Comparison of ENCODE assay signal across 8 cellular contexts in genomic region chr1:96845464-96845863, GRCh38.
A peak's percentile ranks its signal among the peaks of the same experiment; 100 is the strongest.
DNase-seq lines count a peak whose midpoint lies in the region; ATAC-seq, FAIRE-seq and TF ChIP-seq lines count a peak whose summit lies in the region.

No MANE protein-coding gene starts in this region.

- no peak overlapping the region for H3K4me3 ChIP-seq in GM12878
- no peak overlapping the region for H3K4me3 ChIP-seq in lower lobe of right lung

- intact Hi-C loops in activated CD4-positive, alpha-beta T cell treated with anti-CD3 and anti-CD28 coated beads for 36 hours (cut with DNase I, micrococcal nuclease): loop anchor here (1.0 to 10.0 kb wide), 3 partner anchors 251 to 609 kb away; no protein-coding TSS in a partner anchor
- intact Hi-C loops in GM12878 (cut with micrococcal nuclease; ENCODE audit: unreplicated experiment) (loop anchor here (1.0 kb wide), 1 partner anchor 609 kb away; no protein-coding TSS in a partner anchor), lower lobe of right lung (cut with DNase I) (no loop called here)

- BruUV-seq in GM12878 (replicated peaks; lab: Mats Ljungman, UMichigan): no TSS peak

- H3K27ac ChIP-seq in GM12878 (ENCODE audit: control insufficient read depth, insufficient read depth) (no peak overlapping the region), lower lobe of right lung (no peak overlapping the region)

- peak; percentile 76 for TF ChIP-seq CTCF in HFFc6 (IDR thresholded peaks at IDR 0.05)
- peak; percentile 78 to 79 (median 79) for TF ChIP-seq CTCF in GM12878 (IDR thresholded peaks at IDR 0.05 in 2 of 3, conservative IDR thresholded peaks at IDR 0.05 in 1 of 3; ENCODE audit: control insufficient read depth in 2 of 3, extremely low read depth in 1 of 3, insufficient read depth in 1 of 3, low read depth in 3 of 3, low read length in 3 of 3)
- TF ChIP-seq CTCF in lower lobe of right lung (IDR thresholded peaks at IDR 0.05): peak; percentile 57

- RAD21 ChIA-PET in GM12878 (lab: Charles Lee; ENCODE audit: unreplicated experiment): no interaction called here

- POLR2A ChIA-PET in activated CD4-positive, alpha-beta T cell treated with anti-CD3 and anti-CD28 coated beads for 36 hours (lab: Charles Lee): no interaction called here
- POLR2A ChIA-PET in GM12878 (lab: Charles Lee): no interaction called here

- no peaks in the 10 kb centered on the region for H3K9me3 Mint-ChIP-seq in activated CD4-positive, alpha-beta T cell treated with anti-CD3 and anti-CD28 coated beads for 36 hours (ENCODE audit: low read depth)
- H3K9me3 Mint-ChIP-seq in HFFc6: no peaks in the 10 kb centered on the region

- H3K36me3 Mint-ChIP-seq in activated CD4-positive, alpha-beta T cell treated with anti-CD3 and anti-CD28 coated beads for 36 hours (ENCODE audit: low read depth): no peaks in the 10 kb centered on the region
- H3K36me3 Mint-ChIP-seq in HFFc6 (ENCODE audit: low read depth): no peaks in the 10 kb centered on the region

- no peaks in the 10 kb centered on the region for H3K4me1 Mint-ChIP-seq in activated CD4-positive, alpha-beta T cell treated with anti-CD3 and anti-CD28 coated beads for 36 hours
- peaks cover 10% of the 10 kb centered on the region for H3K4me1 Mint-ChIP-seq in HFFc6 (ENCODE audit: low read depth)

- no peak for FAIRE-seq in GM12878 (lab: Jason Lieb, UNC)

- TF ChIP-seq EP300 in GM12878 (IDR thresholded peaks at IDR 0.05; ENCODE audit: borderline replicate concordance in 1 of 2, control insufficient read depth in 1 of 2, low read depth in 2 of 2, low read length in 2 of 2): no peak

- H3K9me3 ChIP-seq in GM12878 (replicated peaks; ENCODE audit: control insufficient read depth, insufficient read depth, low read length) (no peaks in the 10 kb centered on the region), lower lobe of right lung (no peaks in the 10 kb centered on the region)

- peak; percentile 64 for DNase-seq in activated CD4-positive, alpha-beta T cell treated with anti-CD3 and anti-CD28 coated beads for 36 hours
- no peak for DNase-seq in activated CD4-positive, alpha-beta T cell treated with anti-CD3 and anti-CD28 coated beads for 1 hour
- DNase-seq in HFFc6 (no peak), NOMO-1 (lab: John Stamatoyannopoulos, UW; ENCODE audit: unreplicated experiment in 2 of 2) (peak; percentile 16 to 36), GM12878 (ENCODE audit: low read depth, low spot score) (no peak), lower lobe of right lung (no peak), hepatic stellate cell (ENCODE audit: low spot score) (no peak)
- no peak for DNase-seq in effector CD4-positive, alpha-beta T cell

- H3K36me3 ChIP-seq in GM12878 (ENCODE audit: control insufficient read depth in 2 of 2, insufficient read depth in 2 of 2, low read length in 1 of 2) (no peaks in the 10 kb centered on the region), lower lobe of right lung (no peaks in the 10 kb centered on the region)

- WGBS in GM12878 (ENCODE audit: insufficient coverage, insufficient replicate concordance, low lambda C conversion rate, missing lambda C conversion rate): 24% methylated on average over 8 of the region's 8 CpGs

- H3K27me3 ChIP-seq in GM12878 (replicated peaks in 1 of 2; ENCODE audit: control insufficient read depth in 2 of 2, insufficient read depth in 2 of 2, low read length in 1 of 2) (no peaks in the 10 kb centered on the region), lower lobe of right lung (ENCODE audit: low read depth) (no peaks in the 10 kb centered on the region)

- ATAC-seq in activated CD4-positive, alpha-beta T cell treated with anti-CD3 and anti-CD28 coated beads for 36 hours: peak; percentile 73
- ATAC-seq in GM12878 (peak; percentile 97), lower lobe of right lung (peak; percentile 59 to 76)

- H3K4me3 Mint-ChIP-seq in activated CD4-positive, alpha-beta T cell treated with anti-CD3 and anti-CD28 coated beads for 36 hours: no peak overlapping the region
- H3K4me3 Mint-ChIP-seq in HFFc6: no peak overlapping the region

- peak; percentile 74 for TF ChIP-seq RAD21 in GM12878 (IDR thresholded peaks at IDR 0.05; ENCODE audit: insufficient read depth, low read depth, low read length)

- TF ChIP-seq POLR2A in GM12878 (IDR thresholded peaks at IDR 0.05; ENCODE audit: low read depth, low read length): no peak

- H3K27ac Mint-ChIP-seq in activated CD4-positive, alpha-beta T cell treated with anti-CD3 and anti-CD28 coated beads for 36 hours: no peak overlapping the region
- no peak overlapping the region for H3K27ac Mint-ChIP-seq in HFFc6

- no peak overlapping the region for H3K4me2 ChIP-seq in GM12878 (ENCODE audit: control insufficient read depth, insufficient read depth)

- H3K4me1 ChIP-seq in GM12878 (ENCODE audit: control insufficient read depth, insufficient read depth, low read length) (no peaks in the 10 kb centered on the region), lower lobe of right lung (no peaks in the 10 kb centered on the region)

- SMC1A ChIA-PET in GM12878 (lab: Charles Lee; ENCODE audit: uncharacterized antibody, unreplicated experiment): interaction anchor here (0.7 to 1.1 kb wide), 2 partner anchors 51 to 609 kb away, joined by 4 to 5 read pairs; no protein-coding TSS in a partner anchor

- no peaks in the 10 kb centered on the region for H3K27me3 Mint-ChIP-seq in activated CD4-positive, alpha-beta T cell treated with anti-CD3 and anti-CD28 coated beads for 36 hours
- H3K27me3 Mint-ChIP-seq in HFFc6 (ENCODE audit: insufficient read depth): peaks cover 7% of the 10 kb centered on the region

- H2AFZ ChIP-seq in GM12878 (ENCODE audit: control insufficient read depth, low read depth, low read length): 0 out of 2 replicates have a peak overlapping the region, but pooled peaks have one; percentile 8

- no peak overlapping the region for H3K9ac ChIP-seq in GM12878 (ENCODE audit: control insufficient read depth, insufficient read depth, low read length)

- no peaks in the 10 kb centered on the region for H3K79me2 ChIP-seq in GM12878 (ENCODE audit: control insufficient read depth, insufficient read depth, low read length)

- H4K20me1 ChIP-seq in GM12878 (ENCODE audit: control insufficient read depth, insufficient read depth): no peaks in the 10 kb centered on the region

- CTCF ChIA-PET in activated CD4-positive, alpha-beta T cell treated with anti-CD3 and anti-CD28 coated beads for 36 hours (lab: Charles Lee): no interaction called here
- CTCF ChIA-PET in GM12878 (lab: Yijun Ruan, JAX): interaction anchor here (0.6 to 1.1 kb wide), 7 partner anchors 9 to 609 kb away, joined by 3 to 22 read pairs (median 4); no protein-coding TSS in a partner anchor

- in situ Hi-C loops in GM12878 (cut with MboI): no loop called here

TF ChIP-seq in GM12878, 131 proteins besides CTCF, POLR2A, EP300 and RAD21 (continues in another document):
- TF ChIP-seq ZNF687 (IDR thresholded peaks at IDR 0.05) (no peak), BMI1 (IDR thresholded peaks at IDR 0.05; ENCODE audit: borderline replicate concordance) (no peak), SMARCA5 (IDR thresholded peaks at IDR 0.05) (0 out of 2 replicates have a peak, but pooled peaks have one; percentile 32), YY1 (IDR thresholded peaks at IDR 0.05; ENCODE audit: low read depth, low read length) (peak; percentile 62; the same call in 1 of the 2 replicates), SMC3 (IDR thresholded peaks at IDR 0.05; ENCODE audit: borderline replicate concordance, low read length) (peak; percentile 58; the same call in 1 of the 2 replicates)

Comparison
In these comparisons a context has a peak if more than half of its experiments do, and no peak if none do; other contexts are left out.
1. DNase-seq: peak in activated CD4-positive, alpha-beta T cell treated with anti-CD3 and anti-CD28 coated beads for 36 hours (single experiment) and NOMO-1 (2 of 2); none in activated CD4-positive, alpha-beta T cell treated with anti-CD3 and anti-CD28 coated beads for 1 hour (single experiment), HFFc6 (single experiment), GM12878 (single experiment), lower lobe of right lung (single experiment), effector CD4-positive, alpha-beta T cell (single experiment) and hepatic stellate cell (single experiment).
2. Peak in every context shown above with its lines, with median percentiles within 50 percentile points of each other: ATAC-seq and CTCF ChIP-seq.